8 cellular contexts compared by ENCODE assay signal in the genomic region with DNA sequence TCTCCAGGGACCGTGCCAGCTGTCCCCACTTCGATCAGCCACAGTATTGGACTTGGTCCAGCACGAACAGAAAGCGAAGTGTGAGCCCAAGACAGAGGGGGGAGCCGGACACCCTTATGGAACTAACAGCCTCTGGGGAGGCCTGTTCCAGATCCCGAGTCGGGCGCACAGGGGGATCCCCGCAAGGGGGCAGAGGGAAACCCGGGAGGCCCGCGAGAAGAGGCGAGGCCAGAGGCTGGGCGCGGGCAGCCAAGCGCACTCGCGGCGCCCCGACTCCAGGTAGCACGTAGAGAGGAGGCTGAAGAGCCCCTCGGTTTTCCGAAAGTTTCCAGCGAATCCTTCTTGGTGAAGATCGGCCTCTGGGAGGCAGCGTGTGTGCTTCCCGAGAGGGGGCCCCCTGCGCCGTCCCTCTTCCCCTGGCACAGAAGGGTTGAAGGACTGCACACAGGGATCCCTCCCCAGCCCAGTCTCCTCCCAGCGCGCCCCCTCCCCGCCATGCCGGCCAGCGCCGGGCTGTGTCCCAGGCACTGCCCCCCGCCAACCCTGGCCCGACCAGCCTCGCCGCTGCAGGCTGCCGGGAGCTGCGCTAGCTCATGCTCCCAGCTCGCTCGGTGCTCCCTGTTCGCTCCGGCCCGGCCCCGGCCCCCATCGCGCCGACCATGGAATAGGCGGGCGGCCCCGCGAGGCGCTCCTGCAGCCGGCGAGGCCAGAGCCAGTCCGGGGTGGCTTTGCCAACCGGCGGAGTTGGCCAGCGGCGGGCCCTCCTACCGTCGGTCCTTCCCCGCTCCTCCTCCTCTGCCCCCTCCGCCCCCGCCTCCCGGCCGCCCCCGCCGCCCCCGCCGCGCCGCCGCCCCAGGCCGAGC. TPM values are rescaled to one million over a fixed set of nuclear protein-coding genes. Genes with fewer than 3 reads are reported as not detected.
DNase-seq lines count a peak whose midpoint lies in the region; ATAC-seq and TF ChIP-seq lines count a peak whose summit lies in the region.

No MANE protein-coding gene starts in this region.

- TF ChIP-seq CTCF in prostate gland (IDR thresholded peaks at IDR 0.05): peak in 1 of 4 experiments; percentile 26

- 1% methylated on average over 57 of the region's 77 CpGs for WGBS in prostate gland

- peak; percentile 41 for ATAC-seq in left ventricle myocardium superior
- ATAC-seq in HG02840 (IDR thresholded peaks at IDR 0.05; ENCODE audit: low FRiP score, unreplicated experiment): no peak
- no peak for ATAC-seq in GM21447 (IDR thresholded peaks at IDR 0.05; ENCODE audit: unreplicated experiment)
- ATAC-seq in HG03571 (IDR thresholded peaks at IDR 0.05; ENCODE audit: unreplicated experiment): no peak

- H3K9me3 ChIP-seq in SJCRH30 (replicated peaks): no peaks in the 10 kb centered on the region
- H3K9me3 ChIP-seq in prostate gland: no peaks in the 10 kb centered on the region

- H3K36me3 ChIP-seq in SJCRH30 (no peaks in the 10 kb centered on the region), prostate gland (no peaks in the 10 kb centered on the region)

- intact Hi-C loops in left ventricle myocardium superior (cut with micrococcal nuclease): no loop called here
- intact Hi-C loops in prostate gland (cut with DNase I): loop anchor here (5.0 to 10.0 kb wide), 3 partner anchors 63 to 305 kb away; no protein-coding TSS in a partner anchor

- TF ChIP-seq POLR2A in prostate gland (IDR thresholded peaks at IDR 0.05): no peak

- peak overlapping the region; percentile 58 for H3K4me3 ChIP-seq in SJCRH30
- H3K4me3 ChIP-seq in prostate gland: peak overlapping the region; percentile 44 to 45

- H3K27ac ChIP-seq in SJCRH30: no peak overlapping the region
- peak overlapping the region; percentile 48 to 58 for H3K27ac ChIP-seq in prostate gland

- H3K27me3 ChIP-seq in SJCRH30: peaks cover 25% of the 10 kb centered on the region
- no peaks in the 10 kb centered on the region for H3K27me3 ChIP-seq in prostate gland (replicated peaks; ENCODE audit: insufficient read depth)

- H3K4me1 ChIP-seq in SJCRH30 (no peaks in the 10 kb centered on the region), prostate gland (replicated peaks) (no peaks in the 10 kb centered on the region)

- DNase-seq in DMS53 (lab: John Stamatoyannopoulos, UW): peak; percentile 70
- no peak for DNase-seq in DMS53 treated with DMSO at 0.1 percent for 48 hours (lab: John Stamatoyannopoulos, UW; ENCODE audit: unreplicated experiment)
- peak; percentile 27 to 47 for DNase-seq in SJCRH30
- DNase-seq in left ventricle myocardium superior: peak; percentile 50
- peak; percentile 20 for DNase-seq in prostate gland (ENCODE audit: low spot score)

RNA-seq across cellular contexts. Expression of a gene that starts 0.6 kb away (rescaled TPM):
- 0.34 and 0.38 TPM in 2 replicates for total RNA-seq in SJCRH30 (2014; rRNA removed; shearing (Covaris generic))
- total RNA-seq in left ventricle myocardium superior: 0.62 TPM
- 1 to 10 TPM; 4.6 to 8.0 TPM for total RNA-seq in prostate gland
